Comparison of ENCODE assay signal across 9 cellular contexts in the genomic region with DNA sequence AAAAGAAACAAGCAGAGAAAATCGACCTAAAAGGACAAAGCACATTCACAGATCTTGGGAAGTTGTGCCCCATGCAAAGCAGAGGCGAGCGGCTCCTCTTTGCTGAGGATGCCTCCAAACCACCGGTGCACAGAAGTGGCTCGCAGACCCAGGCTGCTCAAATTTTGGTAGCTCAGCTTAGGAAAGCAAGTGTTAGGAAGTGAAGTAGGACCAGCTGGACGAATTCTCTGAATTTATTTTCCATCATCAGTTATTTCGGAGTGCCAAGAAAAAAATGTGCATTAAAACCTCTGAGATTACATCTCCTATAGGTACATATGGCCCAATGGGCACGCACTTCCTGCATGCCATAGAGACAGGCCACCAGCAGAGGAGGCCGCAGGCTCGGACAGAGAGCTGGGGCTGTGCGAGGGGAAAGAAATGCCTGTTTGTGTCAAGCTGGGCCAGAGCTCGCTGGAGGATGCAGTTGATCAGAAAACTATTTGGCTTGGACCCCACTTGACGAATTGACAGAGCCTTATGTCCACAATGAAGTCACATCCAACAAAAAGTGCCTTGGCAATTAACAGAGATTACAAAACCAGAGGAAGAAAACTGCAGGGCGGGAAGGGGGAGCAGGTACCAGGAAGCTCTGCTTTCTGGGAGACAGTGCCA.
DNase-seq lines count a peak whose midpoint lies in the region; ATAC-seq and TF ChIP-seq lines count a peak whose summit lies in the region.
"Had no signal": no experiment of that assay in that cellular context is flagged by ENCODE, and none has a peak within 500 bp of the region (broad histone marks: within the 10 kb centered on the region; RNA-seq: fewer than 3 reads in every experiment).

No MANE protein-coding gene starts in this region.

- no peaks in the 10 kb centered on the region for H3K27me3 Mint-ChIP-seq in HFFc6 (ENCODE audit: insufficient read depth)

- no peaks in the 10 kb centered on the region for H3K9me3 Mint-ChIP-seq in HFFc6
- H3K9me3 Mint-ChIP-seq: activated B cell treated with CpG ODN at 0.5 μM for 24 hours had no signal

- H3K4me3 Mint-ChIP-seq in HFFc6, result no peak overlapping the region
- H3K4me3 Mint-ChIP-seq: activated B cell treated with CpG ODN at 0.5 μM for 24 hours had no signal

- DNase-seq in EH (ENCODE audit: low read depth) (peak; percentile 67), HFFc6 (peak; percentile 43), OCI-M1 (lab: John Stamatoyannopoulos, UW) (peak; percentile 87), amygdala (lab: John Stamatoyannopoulos, UW) (peak in 54 of 56 donors; percentile 3 to 91 (median 66)), left ventricle myocardium superior (peak; percentile 88), retinal pigment epithelial cell (ENCODE audit: low read depth) (peak; percentile 15)
- DNase-seq: activated B cell treated with CpG ODN at 0.5 μM for 24 hours had no signal

- H3K4me1 Mint-ChIP-seq in HFFc6 (ENCODE audit: low read depth), result peaks cover 40% of the 10 kb centered on the region
- H3K4me1 Mint-ChIP-seq: activated B cell treated with CpG ODN at 0.5 μM for 24 hours had no signal

- TF ChIP-seq CTCF in HFFc6 (IDR thresholded peaks at IDR 0.05), result peak; percentile 87
- TF ChIP-seq CTCF in retinal pigment epithelial cell (conservative IDR thresholded peaks at IDR 0.05; ENCODE audit: low read depth, low read length), result peak; percentile 99

- ATAC-seq in left ventricle myocardium superior (peak; percentile 86), HG03097 (IDR thresholded peaks at IDR 0.05; ENCODE audit: low FRiP score, unreplicated experiment) (no peak), HG02623 (IDR thresholded peaks at IDR 0.05; ENCODE audit: unreplicated experiment) (no peak)

- intact Hi-C loops in left ventricle myocardium superior (cut with micrococcal nuclease), result loop anchor here (10.0 kb wide), 1 partner anchor 1053 kb away; no protein-coding TSS in a partner anchor

- no peaks in the 10 kb centered on the region for H3K36me3 Mint-ChIP-seq in HFFc6 (ENCODE audit: low read depth)

- H3K27ac Mint-ChIP-seq in HFFc6, result no peak overlapping the region
- H3K27ac Mint-ChIP-seq: activated B cell treated with CpG ODN at 0.5 μM for 24 hours had no signal

- no peak overlapping the region for H3K4me3 ChIP-seq in retinal pigment epithelial cell (ENCODE audit: low read length)

Comparison
In these comparisons a context has a peak if more than half of its experiments do, and no peak if none do; other contexts are left out.
1. DNase-seq: peak in every context shown above with its lines; median percentile 88 in left ventricle myocardium superior; 87 in OCI-M1; 67 in EH; 66 in amygdala; 43 in HFFc6; 15 in retinal pigment epithelial cell.